8 cellular contexts compared by ENCODE assay signal in genomic region chr18:2104620-2105462, GRCh38.
A peak's percentile ranks its signal among the peaks of the same experiment; 100 is the strongest.
DNase-seq lines count a peak whose midpoint lies in the region; ATAC-seq, FAIRE-seq and TF ChIP-seq lines count a peak whose summit lies in the region.

No MANE protein-coding gene starts in this region.

- H3K27me3 ChIP-seq in esophagus muscularis mucosa = no peaks in the 10 kb centered on the region

- DNase-seq in A172 (ENCODE audit: low spot score) = peak; percentile 72
- DNase-seq in GM12891 (ENCODE audit: insufficient read length, low spot score) = peak; percentile 19
- peak; percentile 25 for DNase-seq in NCI-H1105 treated with DMSO at 0.1 percent for 48 hours (lab: John Stamatoyannopoulos, UW)
- peak; percentile 66 for DNase-seq in activated CD8-positive, alpha-beta T cell treated with anti-CD3 and anti-CD28 coated beads, Interleukin-2, amount 10 ng/mL, durations not matched to agents 7 days and 5 days
- no peak for DNase-seq in esophagus muscularis mucosa (ENCODE audit: extremely low spot score)
- DNase-seq in neural crest cell (ENCODE audit: low read depth, low spot score) = peak; percentile 37
- no peak for DNase-seq in NCI-H2196 (lab: John Stamatoyannopoulos, UW; ENCODE audit: unreplicated experiment)

- intact Hi-C loops in esophagus muscularis mucosa (cut with DNase I) = no loop called here

- no peak overlapping the region for H3K4me3 ChIP-seq in esophagus muscularis mucosa

- H3K4me1 ChIP-seq in esophagus muscularis mucosa = no peaks in the 10 kb centered on the region

- ATAC-seq in HG02642 (IDR thresholded peaks at IDR 0.05; ENCODE audit: poor library complexity, unreplicated experiment) = peak; percentile 93
- peak; percentile 84 for ATAC-seq in activated CD8-positive, alpha-beta T cell treated with anti-CD3 and anti-CD28 coated beads, Interleukin-2, amount 10 ng/mL, durations not matched to agents 7 days and 5 days

- no peak overlapping the region for H3K4me3 Mint-ChIP-seq in activated CD8-positive, alpha-beta T cell treated with anti-CD3 and anti-CD28 coated beads, Interleukin-2, amount 10 ng/mL, durations not matched to agents 7 days and 5 days
- no peak overlapping the region for H3K4me3 Mint-ChIP-seq in neural crest cell

- WGBS in esophagus muscularis mucosa = 43% methylated on average over 16 of the region's 16 CpGs

- TF ChIP-seq CTCF in esophagus muscularis mucosa (IDR thresholded peaks at IDR 0.05) = peak; percentile 28 to 48 (median 44)
- peak; percentile 82 for TF ChIP-seq CTCF in neural crest cell (conservative IDR thresholded peaks at IDR 0.05)

- TF ChIP-seq POLR2A in GM12891 (IDR thresholded peaks at IDR 0.05; ENCODE audit: low read depth, low read length) (no peak), esophagus muscularis mucosa (IDR thresholded peaks at IDR 0.05; ENCODE audit: low read depth) (no peak)

- POLR2A ChIA-PET in activated CD8-positive, alpha-beta T cell treated with anti-CD3 and anti-CD28 coated beads, Interleukin-2, amount 10 ng/mL, durations not matched to agents 7 days and 5 days (lab: Charles Lee) = no interaction called here

- CTCF ChIA-PET in activated CD8-positive, alpha-beta T cell treated with anti-CD3 and anti-CD28 coated beads, Interleukin-2, amount 10 ng/mL, durations not matched to agents 7 days and 5 days (lab: Charles Lee) = interaction anchor here (0.6 to 3.2 kb wide), 19 partner anchors 8 to 449 kb away, joined by 3 to 22 read pairs (median 4); no protein-coding TSS in a partner anchor

- no peak overlapping the region for H3K27ac Mint-ChIP-seq in activated CD8-positive, alpha-beta T cell treated with anti-CD3 and anti-CD28 coated beads, Interleukin-2, amount 10 ng/mL, durations not matched to agents 7 days and 5 days
- H3K27ac Mint-ChIP-seq in neural crest cell (ENCODE audit: unreplicated experiment) = no peak overlapping the region

- no peaks in the 10 kb centered on the region for H3K36me3 Mint-ChIP-seq in activated CD8-positive, alpha-beta T cell treated with anti-CD3 and anti-CD28 coated beads, Interleukin-2, amount 10 ng/mL, durations not matched to agents 7 days and 5 days (ENCODE audit: low read depth)
- H3K36me3 Mint-ChIP-seq in neural crest cell (ENCODE audit: low read depth) = no peaks in the 10 kb centered on the region

- no peak overlapping the region for H3K27ac ChIP-seq in esophagus muscularis mucosa (replicated peaks in 1 of 4)

- FAIRE-seq in GM12891 (lab: Jason Lieb, UNC) = peak; percentile 92

- no peaks in the 10 kb centered on the region for H3K9me3 ChIP-seq in esophagus muscularis mucosa

- H3K9me3 Mint-ChIP-seq in activated CD8-positive, alpha-beta T cell treated with anti-CD3 and anti-CD28 coated beads, Interleukin-2, amount 10 ng/mL, durations not matched to agents 7 days and 5 days (ENCODE audit: insufficient read depth) = no peaks in the 10 kb centered on the region
- H3K9me3 Mint-ChIP-seq in neural crest cell = peaks cover 7% of the 10 kb centered on the region

- H3K4me1 Mint-ChIP-seq in activated CD8-positive, alpha-beta T cell treated with anti-CD3 and anti-CD28 coated beads, Interleukin-2, amount 10 ng/mL, durations not matched to agents 7 days and 5 days (ENCODE audit: low read depth) = no peaks in the 10 kb centered on the region
- H3K4me1 Mint-ChIP-seq in neural crest cell = no peaks in the 10 kb centered on the region

- H3K36me3 ChIP-seq in esophagus muscularis mucosa = no peaks in the 10 kb centered on the region

- no peaks in the 10 kb centered on the region for H3K27me3 Mint-ChIP-seq in activated CD8-positive, alpha-beta T cell treated with anti-CD3 and anti-CD28 coated beads, Interleukin-2, amount 10 ng/mL, durations not matched to agents 7 days and 5 days (ENCODE audit: low read depth)
- H3K27me3 Mint-ChIP-seq in neural crest cell (ENCODE audit: low read depth) = no peaks in the 10 kb centered on the region

- no peak for TF ChIP-seq EP300 in esophagus muscularis mucosa (IDR thresholded peaks at IDR 0.05)

TF ChIP-seq in GM12891, 5 proteins besides CTCF, POLR2A, EP300 and RAD21:
- TF ChIP-seq PAX5 (IDR thresholded peaks at IDR 0.05; ENCODE audit: insufficient read depth, low read length, severe bottlenecking) (no peak), POLR2AphosphoS5 (IDR thresholded peaks at IDR 0.05; ENCODE audit: low read depth, low read length) (no peak), SPI1 (IDR thresholded peaks at IDR 0.05; ENCODE audit: low read depth, low read length) (no peak), POU2F2 (IDR thresholded peaks at IDR 0.05; ENCODE audit: low read depth, low read length) (no peak), TAF1 (IDR thresholded peaks at IDR 0.05; ENCODE audit: low read depth, low read length) (no peak)
TF ChIP-seq in GM12891: peak in this region for 0.

Comparison
In these comparisons a context has a peak if more than half of its experiments do, and no peak if none do; other contexts are left out.
1. DNase-seq: peak in A172 (single experiment), GM12891 (single experiment), NCI-H1105 treated with DMSO at 0.1 percent for 48 hours (single experiment), activated CD8-positive, alpha-beta T cell treated with anti-CD3 and anti-CD28 coated beads, Interleukin-2, amount 10 ng/mL, durations not matched to agents 7 days and 5 days (single experiment) and neural crest cell (single experiment); none in esophagus muscularis mucosa (single experiment) and NCI-H2196 (single experiment).